ENCODE assay signal across 1 cellular context in the genomic region with DNA sequence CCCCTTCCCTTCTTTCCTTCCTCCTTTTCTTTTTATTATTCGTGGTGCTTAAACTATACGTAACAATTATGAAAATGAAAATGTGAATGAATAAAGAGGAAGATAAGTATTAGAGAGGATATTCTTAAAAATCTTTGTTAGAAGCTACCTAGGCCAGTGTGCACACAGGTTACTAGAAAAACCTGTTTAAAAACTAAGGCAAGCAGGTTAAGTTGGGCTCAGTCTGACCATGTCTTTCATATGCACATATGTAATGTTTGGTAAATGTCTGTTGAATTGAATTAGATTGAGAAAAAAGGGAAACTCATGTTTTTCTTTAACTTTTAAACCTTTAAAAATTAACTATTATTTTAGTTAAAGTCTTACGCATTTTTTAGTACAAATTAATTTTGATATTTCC.
TF ChIP-seq lines count a peak whose summit lies in the region.

No MANE protein-coding gene starts in this region.

TF ChIP-seq in H1, 55 proteins besides CTCF, POLR2A, EP300 and RAD21:
- TF ChIP-seq RFX5 (IDR thresholded peaks at IDR 0.05; ENCODE audit: borderline replicate concordance, low read depth, low read length) (no peak), POU5F1 (IDR thresholded peaks at IDR 0.05; ENCODE audit: low read depth, low read length) (0 out of 2 replicates have a peak, but pooled peaks have one; percentile 3)
